In genomic region chr6:15774011-15774410, GRCh38 we compare ENCODE assay signal across 1 cellular context.
TF ChIP-seq lines count a peak whose summit lies in the region.

No MANE protein-coding gene starts in this region.

TF ChIP-seq in GM12878, 131 proteins besides CTCF, POLR2A, EP300 and RAD21 (continued from another document):
- TF ChIP-seq ZNF592 (IDR thresholded peaks at IDR 0.05) (no peak), USF2 (IDR thresholded peaks at IDR 0.05; ENCODE audit: borderline replicate concordance, low read depth, low read length) (no peak), ZNF274 (IDR thresholded peaks at IDR 0.05; ENCODE audit: insufficient read depth, insufficient read length) (no peak), NFIC (IDR thresholded peaks at IDR 0.05; ENCODE audit: low read depth, low read length) (no peak), MEF2B (IDR thresholded peaks at IDR 0.05; ENCODE audit: partially characterized antibody, poor library complexity, severe bottlenecking) (no peak), BHLHE40 (IDR thresholded peaks at IDR 0.05; ENCODE audit: borderline replicate concordance in 1 of 2, low read depth in 2 of 2, low read length in 1 of 2) (no peak), NR2F1 (conservative IDR thresholded peaks at IDR 0.05) (peak; percentile 21; the same call in 1 of the 2 replicates), RELA (IDR thresholded peaks at IDR 0.05; ENCODE audit: borderline replicate concordance, partially characterized antibody) (no peak), DPF2 (IDR thresholded peaks at IDR 0.05) (0 out of 2 replicates have a peak, but pooled peaks have one; percentile 24), KDM1A (IDR thresholded peaks at IDR 0.05; ENCODE audit: borderline replicate concordance) (no peak), YY1 (IDR thresholded peaks at IDR 0.05; ENCODE audit: low read depth, low read length) (no peak), SMARCA5 (IDR thresholded peaks at IDR 0.05) (peak; percentile 93), ASH2L (IDR thresholded peaks at IDR 0.05; ENCODE audit: borderline replicate concordance, low read depth) (no peak), IKZF1 (conservative IDR thresholded peaks at IDR 0.05) (peak; percentile 47; the same call in 1 of the 2 replicates), CBX3 (IDR thresholded peaks at IDR 0.05; ENCODE audit: borderline replicate concordance, low read depth) (no peak), CUX1 (IDR thresholded peaks at IDR 0.05; ENCODE audit: insufficient replicate concordance, low read depth, low read length) (no peak), SPI1 (IDR thresholded peaks at IDR 0.05; ENCODE audit: borderline replicate concordance, insufficient read depth, low read depth, low read length) (peak; percentile 79; the same call in 1 of the 2 replicates), USF1 (IDR thresholded peaks at IDR 0.05; ENCODE audit: borderline replicate concordance, extremely low read length, insufficient read depth, low read depth, low read length) (no peak), SUPT20H (IDR thresholded peaks at IDR 0.05; ENCODE audit: borderline replicate concordance, control insufficient read depth, low read depth, low read length) (no peak), TCF7 (IDR thresholded peaks at IDR 0.05; ENCODE audit: borderline replicate concordance) (no peak), ZNF217 (IDR thresholded peaks at IDR 0.05) (peak; percentile 72; the same call in 1 of the 2 replicates)
- TF ChIP-seq, protein P1, sequence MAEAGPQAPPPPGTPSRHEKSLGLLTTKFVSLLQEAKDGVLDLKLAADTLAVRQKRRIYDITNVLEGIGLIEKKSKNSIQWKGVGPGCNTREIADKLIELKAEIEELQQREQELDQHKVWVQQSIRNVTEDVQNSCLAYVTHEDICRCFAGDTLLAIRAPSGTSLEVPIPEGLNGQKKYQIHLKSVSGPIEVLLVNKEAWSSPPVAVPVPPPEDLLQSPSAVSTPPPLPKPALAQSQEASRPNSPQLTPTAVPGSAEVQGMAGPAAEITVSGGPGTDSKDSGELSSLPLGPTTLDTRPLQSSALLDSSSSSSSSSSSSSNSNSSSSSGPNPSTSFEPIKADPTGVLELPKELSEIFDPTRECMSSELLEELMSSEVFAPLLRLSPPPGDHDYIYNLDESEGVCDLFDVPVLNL (IDR thresholded peaks at IDR 0.05; ENCODE audit: low read depth, low read length): no peak
- TF ChIP-seq, protein P2, sequence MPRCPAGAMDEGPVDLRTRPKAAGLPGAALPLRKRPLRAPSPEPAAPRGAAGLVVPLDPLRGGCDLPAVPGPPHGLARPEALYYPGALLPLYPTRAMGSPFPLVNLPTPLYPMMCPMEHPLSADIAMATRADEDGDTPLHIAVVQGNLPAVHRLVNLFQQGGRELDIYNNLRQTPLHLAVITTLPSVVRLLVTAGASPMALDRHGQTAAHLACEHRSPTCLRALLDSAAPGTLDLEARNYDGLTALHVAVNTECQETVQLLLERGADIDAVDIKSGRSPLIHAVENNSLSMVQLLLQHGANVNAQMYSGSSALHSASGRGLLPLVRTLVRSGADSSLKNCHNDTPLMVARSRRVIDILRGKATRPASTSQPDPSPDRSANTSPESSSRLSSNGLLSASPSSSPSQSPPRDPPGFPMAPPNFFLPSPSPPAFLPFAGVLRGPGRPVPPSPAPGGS (IDR thresholded peaks at IDR 0.05; ENCODE audit: borderline replicate concordance, insufficient read depth, low read depth, low read length, poor library complexity, severe bottlenecking): no peak
- TF ChIP-seq, protein P3, sequence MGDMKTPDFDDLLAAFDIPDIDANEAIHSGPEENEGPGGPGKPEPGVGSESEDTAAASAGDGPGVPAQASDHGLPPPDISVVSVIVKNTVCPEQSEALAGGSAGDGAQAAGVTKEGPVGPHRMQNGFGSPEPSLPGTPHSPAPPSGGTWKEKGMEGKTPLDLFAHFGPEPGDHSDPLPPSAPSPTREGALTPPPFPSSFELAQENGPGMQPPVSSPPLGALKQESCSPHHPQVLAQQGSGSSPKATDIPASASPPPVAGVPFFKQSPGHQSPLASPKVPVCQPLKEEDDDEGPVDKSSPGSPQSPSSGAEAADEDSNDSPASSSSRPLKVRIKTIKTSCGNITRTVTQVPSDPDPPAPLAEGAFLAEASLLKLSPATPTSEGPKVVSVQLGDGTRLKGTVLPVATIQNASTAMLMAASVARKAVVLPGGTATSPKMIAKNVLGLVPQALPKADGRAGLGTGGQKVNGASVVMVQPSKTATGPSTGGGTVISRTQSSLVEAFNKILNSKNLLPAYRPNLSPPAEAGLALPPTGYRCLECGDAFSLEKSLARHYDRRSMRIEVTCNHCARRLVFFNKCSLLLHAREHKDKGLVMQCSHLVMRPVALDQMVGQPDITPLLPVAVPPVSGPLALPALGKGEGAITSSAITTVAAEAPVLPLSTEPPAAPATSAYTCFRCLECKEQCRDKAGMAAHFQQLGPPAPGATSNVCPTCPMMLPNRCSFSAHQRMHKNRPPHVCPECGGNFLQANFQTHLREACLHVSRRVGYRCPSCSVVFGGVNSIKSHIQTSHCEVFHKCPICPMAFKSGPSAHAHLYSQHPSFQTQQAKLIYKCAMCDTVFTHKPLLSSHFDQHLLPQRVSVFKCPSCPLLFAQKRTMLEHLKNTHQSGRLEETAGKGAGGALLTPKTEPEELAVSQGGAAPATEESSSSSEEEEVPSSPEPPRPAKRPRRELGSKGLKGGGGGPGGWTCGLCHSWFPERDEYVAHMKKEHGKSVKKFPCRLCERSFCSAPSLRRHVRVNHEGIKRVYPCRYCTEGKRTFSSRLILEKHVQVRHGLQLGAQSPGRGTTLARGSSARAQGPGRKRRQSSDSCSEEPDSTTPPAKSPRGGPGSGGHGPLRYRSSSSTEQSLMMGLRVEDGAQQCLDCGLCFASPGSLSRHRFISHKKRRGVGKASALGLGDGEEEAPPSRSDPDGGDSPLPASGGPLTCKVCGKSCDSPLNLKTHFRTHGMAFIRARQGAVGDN (IDR thresholded peaks at IDR 0.05): 0 out of 2 replicates have a peak, but pooled peaks have one; percentile 28
TF ChIP-seq in GM12878: peak in this region for 7.
